ENCODE assay signal across 1 cellular context in genomic region chr4:4995103-4995761, GRCh38.
TF ChIP-seq lines count a peak whose summit lies in the region.

No MANE protein-coding gene starts in this region.

TF ChIP-seq in GM23338, 12 proteins besides CTCF, POLR2A, EP300 and RAD21 (continued from another document):
- TF ChIP-seq JUNB (IDR thresholded peaks at IDR 0.05; ENCODE audit: unreplicated experiment): no peak
- TF ChIP-seq, protein P1, sequence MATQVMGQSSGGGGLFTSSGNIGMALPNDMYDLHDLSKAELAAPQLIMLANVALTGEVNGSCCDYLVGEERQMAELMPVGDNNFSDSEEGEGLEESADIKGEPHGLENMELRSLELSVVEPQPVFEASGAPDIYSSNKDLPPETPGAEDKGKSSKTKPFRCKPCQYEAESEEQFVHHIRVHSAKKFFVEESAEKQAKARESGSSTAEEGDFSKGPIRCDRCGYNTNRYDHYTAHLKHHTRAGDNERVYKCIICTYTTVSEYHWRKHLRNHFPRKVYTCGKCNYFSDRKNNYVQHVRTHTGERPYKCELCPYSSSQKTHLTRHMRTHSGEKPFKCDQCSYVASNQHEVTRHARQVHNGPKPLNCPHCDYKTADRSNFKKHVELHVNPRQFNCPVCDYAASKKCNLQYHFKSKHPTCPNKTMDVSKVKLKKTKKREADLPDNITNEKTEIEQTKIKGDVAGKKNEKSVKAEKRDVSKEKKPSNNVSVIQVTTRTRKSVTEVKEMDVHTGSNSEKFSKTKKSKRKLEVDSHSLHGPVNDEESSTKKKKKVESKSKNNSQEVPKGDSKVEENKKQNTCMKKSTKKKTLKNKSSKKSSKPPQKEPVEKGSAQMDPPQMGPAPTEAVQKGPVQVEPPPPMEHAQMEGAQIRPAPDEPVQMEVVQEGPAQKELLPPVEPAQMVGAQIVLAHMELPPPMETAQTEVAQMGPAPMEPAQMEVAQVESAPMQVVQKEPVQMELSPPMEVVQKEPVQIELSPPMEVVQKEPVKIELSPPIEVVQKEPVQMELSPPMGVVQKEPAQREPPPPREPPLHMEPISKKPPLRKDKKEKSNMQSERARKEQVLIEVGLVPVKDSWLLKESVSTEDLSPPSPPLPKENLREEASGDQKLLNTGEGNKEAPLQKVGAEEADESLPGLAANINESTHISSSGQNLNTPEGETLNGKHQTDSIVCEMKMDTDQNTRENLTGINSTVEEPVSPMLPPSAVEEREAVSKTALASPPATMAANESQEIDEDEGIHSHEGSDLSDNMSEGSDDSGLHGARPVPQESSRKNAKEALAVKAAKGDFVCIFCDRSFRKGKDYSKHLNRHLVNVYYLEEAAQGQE (IDR thresholded peaks at IDR 0.05; ENCODE audit: unreplicated experiment): no peak
